8 cellular contexts compared by ENCODE assay signal in genomic region chr1:210330279-210330866, GRCh38. TPM values are rescaled to one million over a fixed set of nuclear protein-coding genes. Genes with fewer than 3 reads are reported as not detected.
DNase-seq lines count a peak whose midpoint lies in the region; ATAC-seq lines count a peak whose summit lies in the region.
"Had no signal": no experiment of that assay in that cellular context is flagged by ENCODE, and none has a peak within 500 bp of the region (broad histone marks: within the 10 kb centered on the region; RNA-seq: fewer than 3 reads in every experiment).

No MANE protein-coding gene starts in this region.

- ATAC-seq in memory B cell (ENCODE audit: low read depth) = no peak

- H3K4me1 Mint-ChIP-seq in activated CD4-positive, alpha-beta memory T cell treated with anti-CD3 and anti-CD28 coated beads for 36 hours (ENCODE audit: low read depth) = peaks cover 42% of the 10 kb centered on the region
- peaks cover 30% of the 10 kb centered on the region for H3K4me1 Mint-ChIP-seq in memory B cell

- no peak overlapping the region for H3K4me3 Mint-ChIP-seq in activated CD4-positive, alpha-beta memory T cell treated with anti-CD3 and anti-CD28 coated beads for 36 hours
- H3K4me3 Mint-ChIP-seq in memory B cell = peak overlapping the region; percentile 94

- no peaks in the 10 kb centered on the region for H3K36me3 Mint-ChIP-seq in activated CD4-positive, alpha-beta memory T cell treated with anti-CD3 and anti-CD28 coated beads for 36 hours
- peaks cover under 1% of the 10 kb centered on the region for H3K36me3 Mint-ChIP-seq in memory B cell

- intact Hi-C loops in activated CD4-positive, alpha-beta memory T cell treated with anti-CD3 and anti-CD28 coated beads for 36 hours (cut with micrococcal nuclease) = loop anchor here (5.0 to 10.0 kb wide), 4 partner anchors 83 to 924 kb away; partner anchors contain the start of gene RCOR3

- peaks cover 5% of the 10 kb centered on the region for H3K27me3 Mint-ChIP-seq in activated CD4-positive, alpha-beta memory T cell treated with anti-CD3 and anti-CD28 coated beads for 36 hours
- H3K27me3 Mint-ChIP-seq in memory B cell = no peaks in the 10 kb centered on the region

- CTCF ChIA-PET in activated CD4-positive, alpha-beta memory T cell treated with anti-CD3 and anti-CD28 coated beads for 36 hours (lab: Charles Lee) = interaction anchor here (0.7 to 3.0 kb wide), 3 partner anchors 11 to 70 kb away, joined by 4 to 8 read pairs (median 6); no protein-coding TSS in a partner anchor

- peak; percentile 36 for DNase-seq in CMK (ENCODE audit: low read depth)
- peak in 65 of 76 experiments; percentile 4 to 77 (median 42) for DNase-seq in HUDEP-2 (lab: John Stamatoyannopoulos, UW; ENCODE audit: unreplicated experiment in 76 of 76)
- DNase-seq in activated CD4-positive, alpha-beta memory T cell treated with anti-CD3 and anti-CD28 coated beads for 36 hours = no peak
- no peak for DNase-seq in memory B cell (ENCODE audit: low spot score in 2 of 2)
- DNase-seq in NCI-H446 treated with DMSO at 0.1 percent for 48 hours (lab: John Stamatoyannopoulos, UW) = no peak
- DNase-seq in RPMI8226 = no peak
- no peak for DNase-seq in HK-2 (ENCODE audit: unreplicated experiment)
- DNase-seq: NCI-H524 treated with DMSO at 0.1 percent for 48 hours had no signal

- H3K27ac Mint-ChIP-seq in activated CD4-positive, alpha-beta memory T cell treated with anti-CD3 and anti-CD28 coated beads for 36 hours = peak overlapping the region; percentile 4
- peak overlapping the region; percentile 91 for H3K27ac Mint-ChIP-seq in memory B cell

- H3K9me3 Mint-ChIP-seq in activated CD4-positive, alpha-beta memory T cell treated with anti-CD3 and anti-CD28 coated beads for 36 hours = peaks cover 1% of the 10 kb centered on the region
- peaks cover under 1% of the 10 kb centered on the region for H3K9me3 Mint-ChIP-seq in memory B cell

- POLR2A ChIA-PET in activated CD4-positive, alpha-beta memory T cell treated with anti-CD3 and anti-CD28 coated beads for 36 hours (lab: Charles Lee) = interaction anchor here (1.2 kb wide), 2 partner anchors 11 to 44 kb away, joined by 4 to 8 read pairs; no protein-coding TSS in a partner anchor

RNA-seq across cellular contexts. Expression of gene HHAT, which starts 1.7 kb away (rescaled TPM):
- 1 to 10 TPM; 1.6 to 1.8 TPM for total RNA-seq in activated CD4-positive, alpha-beta memory T cell treated with anti-CD3 and anti-CD28 coated beads for 36 hours

Comparison
In these comparisons a context has a peak if more than half of its experiments do, and no peak if none do; other contexts are left out.
1. DNase-seq: peak in CMK (single experiment) and HUDEP-2 (65 of 76); none in activated CD4-positive, alpha-beta memory T cell treated with anti-CD3 and anti-CD28 coated beads for 36 hours (single experiment), memory B cell (0 of 2), NCI-H446 treated with DMSO at 0.1 percent for 48 hours (single experiment), RPMI8226 (single experiment) and HK-2 (single experiment).